Comparison of ENCODE assay signal across 11 cellular contexts in the genomic region with DNA sequence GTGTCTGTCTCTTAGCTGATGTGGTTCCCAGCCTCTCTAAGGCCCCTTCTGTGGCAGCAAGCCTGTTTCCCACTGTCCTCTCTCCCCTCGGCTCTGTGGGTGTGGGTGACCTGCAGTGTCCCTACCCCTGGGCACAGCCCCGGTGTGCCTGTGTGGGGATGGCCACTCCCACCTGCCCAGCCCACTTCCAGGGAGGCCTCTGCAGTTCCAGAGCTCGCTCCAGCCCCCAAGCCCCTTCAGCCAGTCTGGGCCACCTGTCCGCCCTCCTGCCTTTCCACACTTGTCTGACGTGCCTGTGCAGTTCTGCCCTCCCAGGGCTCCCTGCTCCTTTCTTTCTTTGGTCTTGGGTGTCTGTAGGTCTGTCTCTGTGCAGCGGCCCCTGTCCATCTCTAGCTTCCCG.
DNase-seq lines count a peak whose midpoint lies in the region; ATAC-seq, FAIRE-seq and TF ChIP-seq lines count a peak whose summit lies in the region.
"Had no signal": no experiment of that assay in that cellular context is flagged by ENCODE, and none has a peak within 500 bp of the region (broad histone marks: within the 10 kb centered on the region; RNA-seq: fewer than 3 reads in every experiment).

No MANE protein-coding gene starts in this region.

- no peak overlapping the region for H3K4me3 Mint-ChIP-seq in Caco-2 (ENCODE audit: unreplicated experiment)

- no peaks in the 10 kb centered on the region for H3K9me3 Mint-ChIP-seq in Caco-2 (ENCODE audit: unreplicated experiment)

- peak overlapping the region; percentile 69 for H3K27ac Mint-ChIP-seq in Caco-2 (ENCODE audit: unreplicated experiment)

- no peaks in the 10 kb centered on the region for H3K27me3 ChIP-seq in Caco-2 (replicated peaks; ENCODE audit: control insufficient read depth, insufficient read depth, low read length)
- no peaks in the 10 kb centered on the region for H3K27me3 ChIP-seq in right atrium auricular region
- H3K27me3 ChIP-seq in pancreas: no peaks in the 10 kb centered on the region

- 69 to 75% methylated on average over 7 of the region's 7 CpGs for WGBS in pancreas, 2 donors

- intact Hi-C loops in Caco-2 (cut with micrococcal nuclease; ENCODE audit: unreplicated experiment) (no loop called here), pancreas (cut with DNase I) (no loop called here)

- H3K36me3 ChIP-seq in Caco-2 (ENCODE audit: control insufficient read depth, insufficient read depth, low read length) (peaks cover 16% of the 10 kb centered on the region), right atrium auricular region (peaks cover 28% of the 10 kb centered on the region), pancreas (peaks cover 0 to 25% (median 6%) of the 10 kb centered on the region in 3 donors)

- in situ Hi-C loops in G401 (cut with HindIII; ENCODE audit: low sequenced_read_pairs): no loop called here

- peaks cover 57% of the 10 kb centered on the region for H3K36me3 Mint-ChIP-seq in Caco-2 (ENCODE audit: insufficient read depth, unreplicated experiment)

- POLR2A ChIA-PET in Caco-2 (lab: Charles Lee) (no interaction called here), RWPE1 (lab: Yijun Ruan, JAX; ENCODE audit: low non-redundant PET) (no interaction called here)

- H3K27ac ChIP-seq in RWPE1: peak overlapping the region; percentile 35
- peak overlapping the region; percentile 93 to 94 for H3K27ac ChIP-seq in right atrium auricular region
- peak overlapping the region in 3 of 4 donors; percentile 7 to 88 (median 79) for H3K27ac ChIP-seq in pancreas

- CTCF ChIA-PET in Caco-2 (lab: Charles Lee): no interaction called here
- CTCF ChIA-PET in RWPE1 (lab: Yijun Ruan, JAX): interaction anchor here (0.6 kb wide), 1 partner anchor 1027 kb away, joined by 3 read pairs; no protein-coding TSS in a partner anchor

- H3K4me3 ChIP-seq in Caco-2 (ENCODE audit: low read depth, low read length) (no peak overlapping the region), right atrium auricular region (no peak overlapping the region), pancreas (no peak overlapping the region)

- ATAC-seq in pancreas: no peak
- no peak for ATAC-seq in HG02798 (IDR thresholded peaks at IDR 0.05; ENCODE audit: poor library complexity, unreplicated experiment)

- H3K9me3 ChIP-seq in Caco-2 (no peaks in the 10 kb centered on the region), right atrium auricular region (no peaks in the 10 kb centered on the region), pancreas (no peaks in the 10 kb centered on the region)

- no peaks in the 10 kb centered on the region for H3K4me1 Mint-ChIP-seq in Caco-2 (ENCODE audit: low read depth, unreplicated experiment)

- TF ChIP-seq CTCF in Caco-2 (IDR thresholded peaks at IDR 0.05; ENCODE audit: insufficient read depth in 1 of 2, low read depth in 1 of 2, low read length in 1 of 2, severe bottlenecking in 1 of 2, unreplicated experiment in 1 of 2) (no peak), RWPE1 (conservative IDR thresholded peaks at IDR 0.05; ENCODE audit: low read depth) (no peak), right atrium auricular region (IDR thresholded peaks at IDR 0.05) (no peak), pancreas (IDR thresholded peaks at IDR 0.05) (no peak)

- no peak for FAIRE-seq in pancreas (lab: Jason Lieb, UNC)

- H3K4me1 ChIP-seq in Caco-2 (no peaks in the 10 kb centered on the region), right atrium auricular region (peaks cover 0 to 65% of the 10 kb centered on the region in 2 donors), pancreas (peaks cover 34 to 44% (median 42%) of the 10 kb centered on the region in 3 donors)

- H3K27me3 Mint-ChIP-seq in Caco-2 (ENCODE audit: insufficient read depth, unreplicated experiment): no peaks in the 10 kb centered on the region

- BruUV-seq in Caco-2 (replicated peaks; lab: Mats Ljungman, UMichigan): no TSS peak

- no peak for DNase-seq in Caco-2
- DNase-seq in RWPE1 (ENCODE audit: low spot score): no peak
- DNase-seq in right atrium auricular region (ENCODE audit: low spot score): no peak
- DNase-seq in pancreas: peak in 1 of 6 donors; percentile 65
- no peak for DNase-seq in G401 (ENCODE audit: low spot score)
- no peak for DNase-seq in activated T-cell treated with anti-CD3 and anti-CD28 coated beads, Interleukin-2, amount 50 U/mL, for 48 hours
- DNase-seq in activated gamma-delta T cell treated with Interleukin-2 at 50 U/mL for 16 hours: no peak
- DNase-seq: activated naive CD4-positive, alpha-beta T cell treated with anti-CD3 and anti-CD28 coated beads, Interleukin-2, amount 50 U/mL, for 16 hours; central memory CD4-positive, alpha-beta T cell; MM.1S had no signal

Comparison
In these comparisons a context has a peak if more than half of its experiments do, and no peak if none do; other contexts are left out.
1. H3K27ac ChIP-seq: peak in every context shown above with its lines; median percentile 94 in right atrium auricular region; 79 in pancreas; 35 in RWPE1.